In the genomic region with DNA sequence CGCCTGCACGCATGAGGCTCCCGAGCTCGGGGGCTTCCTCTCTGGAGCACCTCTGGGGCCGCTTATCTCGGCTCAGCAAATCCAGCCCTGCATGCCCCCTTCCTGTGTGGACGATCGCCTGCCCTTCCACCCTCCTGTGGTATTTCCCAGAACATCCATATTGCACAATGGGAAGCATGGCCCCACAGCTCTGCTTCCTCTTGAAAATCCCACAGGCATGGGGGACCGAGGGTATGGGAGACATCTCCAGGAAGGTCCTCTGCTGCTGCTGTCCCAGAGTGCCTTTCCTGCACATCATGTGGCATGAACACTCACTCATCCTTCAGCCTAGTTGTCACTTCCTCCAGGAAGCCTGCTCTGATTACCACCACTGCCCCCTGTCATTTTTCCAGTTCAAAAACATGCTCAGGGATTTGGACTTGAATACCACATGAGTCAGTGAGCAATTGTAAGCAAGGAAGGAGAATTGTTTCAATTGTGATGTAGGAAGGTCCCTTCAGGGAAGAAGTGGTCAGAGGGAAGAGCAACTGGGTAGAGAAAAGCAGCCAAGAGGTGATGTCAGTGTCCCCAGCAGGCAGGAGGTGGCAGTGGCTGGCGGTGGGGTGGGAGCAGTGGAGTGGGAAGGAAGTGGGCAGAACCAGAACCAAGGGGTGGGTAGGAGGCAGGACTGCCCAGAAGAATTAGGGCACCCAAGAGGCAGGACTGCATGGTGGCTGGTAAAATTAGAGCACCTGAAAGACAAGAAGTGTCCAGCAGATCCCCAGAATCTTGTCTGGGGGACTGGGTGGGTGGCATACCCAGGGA, we compare ENCODE assay signal across 16 cellular contexts.
A peak's percentile ranks its signal among the peaks of the same experiment; 100 is the strongest.
DNase-seq lines count a peak whose midpoint lies in the region; ATAC-seq and TF ChIP-seq lines count a peak whose summit lies in the region.
"Had no signal": no experiment of that assay in that cellular context is flagged by ENCODE, and none has a peak within 500 bp of the region (broad histone marks: within the 10 kb centered on the region; RNA-seq: fewer than 3 reads in every experiment).

No MANE protein-coding gene starts in this region.

- TF ChIP-seq CTCF in glutamatergic neuron (IDR thresholded peaks at IDR 0.05; ENCODE audit: partially characterized antibody, unreplicated experiment) (no peak), type B pancreatic cell (conservative IDR thresholded peaks at IDR 0.05) (no peak)

- no peaks in the 10 kb centered on the region for H3K9me3 Mint-ChIP-seq in activated T-helper 17 cell treated with anti-CD3 and anti-CD28 coated beads, Interleukin-2, amount 50 U/mL, for 72 hours
- H3K9me3 Mint-ChIP-seq in glutamatergic neuron (ENCODE audit: unreplicated experiment) = peaks cover 3% of the 10 kb centered on the region
- no peaks in the 10 kb centered on the region for H3K9me3 Mint-ChIP-seq in type B pancreatic cell
- H3K9me3 Mint-ChIP-seq: activated B cell treated with CpG ODN at 0.5 μM for 24 hours, immature natural killer cell had no signal

- no peaks in the 10 kb centered on the region for H3K36me3 Mint-ChIP-seq in activated T-helper 17 cell treated with anti-CD3 and anti-CD28 coated beads, Interleukin-2, amount 50 U/mL, for 72 hours (ENCODE audit: low read depth)
- H3K36me3 Mint-ChIP-seq in glutamatergic neuron (ENCODE audit: unreplicated experiment) (no peaks in the 10 kb centered on the region), type B pancreatic cell (no peaks in the 10 kb centered on the region)
- H3K36me3 Mint-ChIP-seq: immature natural killer cell had no signal

- ATAC-seq in activated T-helper 17 cell treated with anti-CD3 and anti-CD28 coated beads, Interleukin-2, amount 50 U/mL, for 72 hours (replicated peaks) = peak; percentile 15
- no peak for ATAC-seq in GM18867 (IDR thresholded peaks at IDR 0.05; ENCODE audit: unreplicated experiment)
- ATAC-seq: stimulated activated naive CD8-positive, alpha-beta T cell treated with anti-CD3 and anti-CD28 coated beads, Interleukin-15, Interleukin-2, amounts not matched to agents 100 U/mL and 50 U/mL, for 24 hours had no signal

- H3K27ac Mint-ChIP-seq in activated T-helper 17 cell treated with anti-CD3 and anti-CD28 coated beads, Interleukin-2, amount 50 U/mL, for 72 hours = peak overlapping the region; percentile 49
- H3K27ac Mint-ChIP-seq in glutamatergic neuron (ENCODE audit: unreplicated experiment) (no peak overlapping the region), type B pancreatic cell (no peak overlapping the region)
- H3K27ac Mint-ChIP-seq: activated B cell treated with CpG ODN at 0.5 μM for 24 hours, B cell had no signal

- peaks cover 6% of the 10 kb centered on the region for H3K4me1 Mint-ChIP-seq in activated T-helper 17 cell treated with anti-CD3 and anti-CD28 coated beads, Interleukin-2, amount 50 U/mL, for 72 hours
- H3K4me1 Mint-ChIP-seq in glutamatergic neuron (ENCODE audit: low read depth, unreplicated experiment) (peaks cover 23% of the 10 kb centered on the region), type B pancreatic cell (ENCODE audit: unreplicated experiment) (peaks cover 6% of the 10 kb centered on the region)

- no peak overlapping the region for H3K4me3 Mint-ChIP-seq in activated T-helper 17 cell treated with anti-CD3 and anti-CD28 coated beads, Interleukin-2, amount 50 U/mL, for 72 hours
- H3K4me3 Mint-ChIP-seq in glutamatergic neuron (ENCODE audit: unreplicated experiment) (peak overlapping the region; percentile 2), type B pancreatic cell (no peak overlapping the region)
- H3K4me3 Mint-ChIP-seq: activated B cell treated with CpG ODN at 0.5 μM for 24 hours, B cell, immature natural killer cell had no signal

- DNase-seq in AG08396 (ENCODE audit: low spot score) = peak; percentile 32
- DNase-seq in H4 (ENCODE audit: low spot score) = peak; percentile 69
- DNase-seq in glutamatergic neuron = no peak
- no peak for DNase-seq in type B pancreatic cell (ENCODE audit: extremely low spot score, unreplicated experiment)
- no peak for DNase-seq in NCI-H187 (lab: John Stamatoyannopoulos, UW)
- DNase-seq in NCI-H2029 (lab: John Stamatoyannopoulos, UW) = no peak
- DNase-seq: activated B cell treated with CpG ODN at 0.5 μM for 24 hours; activated T-cell treated with anti-CD3 and anti-CD28 coated beads for 4 hours; immature natural killer cell; NCI-H1436 treated with DMSO at 0.1 percent for 48 hours; NCI-H748 treated with DMSO at 0.1 percent for 48 hours; stimulated activated CD4-positive, alpha-beta T cell treated with anti-CD3 and anti-CD28 coated beads, Interleukin-2, amount 100 ng/mL, for 48 hours; stimulated activated naive CD8-positive, alpha-beta T cell treated with anti-CD3 and anti-CD28 coated beads, Interleukin-15, Interleukin-2, amounts not matched to agents 100 U/mL and 50 U/mL, for 24 hours had no signal

- no peaks in the 10 kb centered on the region for H3K27me3 Mint-ChIP-seq in activated T-helper 17 cell treated with anti-CD3 and anti-CD28 coated beads, Interleukin-2, amount 50 U/mL, for 72 hours
- H3K27me3 Mint-ChIP-seq in glutamatergic neuron (ENCODE audit: unreplicated experiment) = peaks cover 12% of the 10 kb centered on the region
- no peaks in the 10 kb centered on the region for H3K27me3 Mint-ChIP-seq in type B pancreatic cell

Comparison
In these comparisons a context has a peak if more than half of its experiments do, and no peak if none do; other contexts are left out.
1. DNase-seq: peak in AG08396 (single experiment) and H4 (single experiment); none in glutamatergic neuron (single experiment), type B pancreatic cell (single experiment), NCI-H187 (0 of 2) and NCI-H2029 (single experiment).